ENCODE assay signal across 1 cellular context in the genomic region with DNA sequence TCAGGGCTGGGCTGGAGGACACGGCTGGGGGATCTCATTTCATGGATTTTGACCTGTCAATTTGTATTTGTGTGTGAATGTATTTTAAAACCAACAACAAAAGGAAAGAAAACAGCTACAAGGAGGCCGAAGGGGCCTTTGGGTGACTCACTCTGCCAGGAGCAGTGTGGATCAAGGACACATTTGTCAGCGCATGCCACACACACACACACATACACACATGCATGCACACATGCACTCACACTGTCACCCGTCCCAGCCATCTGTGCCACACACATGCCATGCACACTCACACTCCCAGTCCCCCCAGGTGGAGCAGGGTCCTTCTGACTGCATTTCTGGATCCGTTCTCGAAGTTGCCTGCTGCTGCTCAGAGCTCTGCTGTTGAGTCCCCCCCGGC.
TF ChIP-seq lines count a peak whose summit lies in the region.

No MANE protein-coding gene starts in this region.

TF ChIP-seq in IMR-90, 13 proteins besides CTCF, POLR2A, EP300 and RAD21:
- TF ChIP-seq CHD1 (IDR thresholded peaks at IDR 0.05; ENCODE audit: low read depth, low read length): no peak
- no peak for TF ChIP-seq MAFK (IDR thresholded peaks at IDR 0.05; ENCODE audit: low read depth, low read length)
- TF ChIP-seq BHLHE40 (IDR thresholded peaks at IDR 0.05; ENCODE audit: low read depth, low read length): no peak
- TF ChIP-seq, protein P1, sequence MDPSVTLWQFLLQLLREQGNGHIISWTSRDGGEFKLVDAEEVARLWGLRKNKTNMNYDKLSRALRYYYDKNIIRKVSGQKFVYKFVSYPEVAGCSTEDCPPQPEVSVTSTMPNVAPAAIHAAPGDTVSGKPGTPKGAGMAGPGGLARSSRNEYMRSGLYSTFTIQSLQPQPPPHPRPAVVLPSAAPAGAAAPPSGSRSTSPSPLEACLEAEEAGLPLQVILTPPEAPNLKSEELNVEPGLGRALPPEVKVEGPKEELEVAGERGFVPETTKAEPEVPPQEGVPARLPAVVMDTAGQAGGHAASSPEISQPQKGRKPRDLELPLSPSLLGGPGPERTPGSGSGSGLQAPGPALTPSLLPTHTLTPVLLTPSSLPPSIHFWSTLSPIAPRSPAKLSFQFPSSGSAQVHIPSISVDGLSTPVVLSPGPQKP (IDR thresholded peaks at IDR 0.05; ENCODE audit: borderline replicate concordance, low read depth, low read length): no peak
- TF ChIP-seq, protein P2, sequence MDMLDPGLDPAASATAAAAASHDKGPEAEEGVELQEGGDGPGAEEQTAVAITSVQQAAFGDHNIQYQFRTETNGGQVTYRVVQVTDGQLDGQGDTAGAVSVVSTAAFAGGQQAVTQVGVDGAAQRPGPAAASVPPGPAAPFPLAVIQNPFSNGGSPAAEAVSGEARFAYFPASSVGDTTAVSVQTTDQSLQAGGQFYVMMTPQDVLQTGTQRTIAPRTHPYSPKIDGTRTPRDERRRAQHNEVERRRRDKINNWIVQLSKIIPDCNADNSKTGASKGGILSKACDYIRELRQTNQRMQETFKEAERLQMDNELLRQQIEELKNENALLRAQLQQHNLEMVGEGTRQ (IDR thresholded peaks at IDR 0.05; ENCODE audit: low read depth, low read length): no peak
- no peak for TF ChIP-seq SMC3 (IDR thresholded peaks at IDR 0.05; ENCODE audit: low read depth, low read length)
- TF ChIP-seq RCOR1 (IDR thresholded peaks at IDR 0.05; ENCODE audit: insufficient replicate concordance, low read length): no peak
- TF ChIP-seq RFX5 (IDR thresholded peaks at IDR 0.05; ENCODE audit: low read depth, low read length): no peak
- no peak for TF ChIP-seq FOS (IDR thresholded peaks at IDR 0.05; ENCODE audit: low read depth, low read length)
- no peak for TF ChIP-seq NFE2L2 (IDR thresholded peaks at IDR 0.05; ENCODE audit: low read depth, low read length)
- no peak for TF ChIP-seq CEBPB (IDR thresholded peaks at IDR 0.05; ENCODE audit: low read depth, low read length)
- no peak for TF ChIP-seq MXI1 (IDR thresholded peaks at IDR 0.05; ENCODE audit: borderline replicate concordance, low read depth, low read length)
- no peak for TF ChIP-seq MAZ (IDR thresholded peaks at IDR 0.05; ENCODE audit: borderline replicate concordance, low read depth, low read length)
